ENCODE assay signal across 18 cellular contexts in genomic region chr6:43784049-43784855, GRCh38. TPM values are rescaled to one million over a fixed set of nuclear protein-coding genes. Genes with fewer than 3 reads are reported as not detected.
DNase-seq lines count a peak whose midpoint lies in the region; ATAC-seq, FAIRE-seq and TF ChIP-seq lines count a peak whose summit lies in the region.
"Had no signal": no experiment of that assay in that cellular context is flagged by ENCODE, and none has a peak within 500 bp of the region (broad histone marks: within the 10 kb centered on the region; RNA-seq: fewer than 3 reads in every experiment).

No MANE protein-coding gene starts in this region.

- H3K4me1 Mint-ChIP-seq in nephron progenitor cell, result peaks cover 11% of the 10 kb centered on the region
- no peaks in the 10 kb centered on the region for H3K4me1 Mint-ChIP-seq in activated T-cell treated with anti-CD3 and anti-CD28 coated beads, Interleukin-2, amount 50 U/mL, for 4 hours (ENCODE audit: low read depth)

- FAIRE-seq in K562 (lab: Jason Lieb, UNC), result no peak
- FAIRE-seq: A204.1 had no signal

- H3K4me1 ChIP-seq in cardiac muscle cell (ENCODE audit: low read depth), result no peaks in the 10 kb centered on the region
- peaks cover 0 to 18% of the 10 kb centered on the region in 2 experiments; a peak in 2 of 5 replicates for H3K4me1 ChIP-seq in K562 (replicated peaks in 1 of 2; ENCODE audit: control insufficient read depth in 2 of 2, insufficient read depth in 2 of 2, low read length in 2 of 2)
- H3K4me1 ChIP-seq in subcutaneous abdominal adipose tissue (ENCODE audit: control insufficient read depth in 5 of 5, insufficient read depth in 5 of 5, low read length in 5 of 5), result peaks cover 0 to 33% (median 10%) of the 10 kb centered on the region in 5 donors

- H3K4me3 ChIP-seq in cardiac muscle cell (no peak overlapping the region), K562 (no peak overlapping the region), subcutaneous abdominal adipose tissue (ENCODE audit: low read depth in 1 of 5, low read length in 5 of 5) (no peak overlapping the region)

- H3K4me3 Mint-ChIP-seq in nephron progenitor cell, result no peak overlapping the region
- no peak overlapping the region for H3K4me3 Mint-ChIP-seq in activated T-cell treated with anti-CD3 and anti-CD28 coated beads, Interleukin-2, amount 50 U/mL, for 4 hours
- H3K4me3 Mint-ChIP-seq: HFFc6 had no signal

- H3K36me3 Mint-ChIP-seq in nephron progenitor cell (ENCODE audit: low read depth), result peaks cover 64% of the 10 kb centered on the region
- H3K36me3 Mint-ChIP-seq in activated T-cell treated with anti-CD3 and anti-CD28 coated beads, Interleukin-2, amount 50 U/mL, for 4 hours (ENCODE audit: insufficient read depth), result peaks cover 21% of the 10 kb centered on the region

- TF ChIP-seq RAD21 in K562 (CRISPR knock-in tag; conservative IDR thresholded peaks at IDR 0.05 in 1 of 2, IDR thresholded peaks at IDR 0.05 in 1 of 2), result no peak

- H2AFZ ChIP-seq in K562 (ENCODE audit: low read depth, low read length), result no peak overlapping the region

- TF ChIP-seq EP300 in K562 (IDR thresholded peaks at IDR 0.05; ENCODE audit: low read length), result no peak

- TF ChIP-seq POLR2A in K562 (conservative IDR thresholded peaks at IDR 0.05), result no peak

- H3K4me2 ChIP-seq in K562 (ENCODE audit: insufficient read depth, low read length), result no peak overlapping the region

- H3K9ac ChIP-seq in K562 (ENCODE audit: insufficient read depth in 1 of 2, low read depth in 2 of 2, low read length in 2 of 2) (0 out of 4 replicates have a peak overlapping the region, but pooled peaks of 1 of the 2 experiments have one; percentile 23), subcutaneous abdominal adipose tissue (ENCODE audit: low read length in 5 of 5) (peak overlapping the region in 1 of 5 donors; percentile 13)

- H3K27me3 Mint-ChIP-seq in nephron progenitor cell (ENCODE audit: low read depth, poor library complexity), result peaks cover 7% of the 10 kb centered on the region
- H3K27me3 Mint-ChIP-seq in activated T-cell treated with anti-CD3 and anti-CD28 coated beads, Interleukin-2, amount 50 U/mL, for 4 hours (ENCODE audit: low read depth), result peaks cover under 1% of the 10 kb centered on the region

- no peaks in the 10 kb centered on the region for H3K9me3 Mint-ChIP-seq in nephron progenitor cell
- no peaks in the 10 kb centered on the region for H3K9me3 Mint-ChIP-seq in activated T-cell treated with anti-CD3 and anti-CD28 coated beads, Interleukin-2, amount 50 U/mL, for 4 hours
- H3K9me3 Mint-ChIP-seq: HFFc6 had no signal

- in situ Hi-C loops in K562 (cut with MboI), result no loop called here

- peaks cover 23% of the 10 kb centered on the region for H3K79me2 ChIP-seq in K562 (ENCODE audit: control insufficient read depth, insufficient read depth, low read length)

- BruUV-seq in K562 (replicated peaks; lab: Mats Ljungman, UMichigan), result no TSS peak

- intact Hi-C loops in Right ventricle myocardium superior (cut with DNase I) (no loop called here), K562 (cut with micrococcal nuclease) (no loop called here)

- no peaks in the 10 kb centered on the region for H3K27me3 ChIP-seq in cardiac muscle cell
- no peaks in the 10 kb centered on the region for H3K27me3 ChIP-seq in K562 (ENCODE audit: control insufficient read depth in 2 of 2, insufficient read depth in 2 of 2, low read length in 2 of 2)
- H3K27me3 ChIP-seq in subcutaneous abdominal adipose tissue (ENCODE audit: control insufficient read depth in 5 of 5, insufficient read depth in 4 of 5, low read length in 5 of 5), result no peaks in the 10 kb centered on the region

- POLR2A ChIA-PET in K562 (lab: Yijun Ruan, JAX), result interaction anchor here (0.7 to 4.1 kb wide), 12 partner anchors 10 to 278 kb away, joined by 3 to 59 read pairs (median 4); partner anchors contain the start of gene VEGFA

- peak overlapping the region; percentile 68 for H3K27ac Mint-ChIP-seq in nephron progenitor cell
- H3K27ac Mint-ChIP-seq: HFFc6 had no signal

- H3K9me3 ChIP-seq in cardiac muscle cell (ENCODE audit: low read depth) (no peaks in the 10 kb centered on the region), K562 (replicated peaks; ENCODE audit: control insufficient read depth, insufficient read depth, low read depth, low read length) (no peaks in the 10 kb centered on the region), subcutaneous abdominal adipose tissue (ENCODE audit: control insufficient read depth in 5 of 5, low read length in 5 of 5) (no peaks in the 10 kb centered on the region)

- H4K20me1 ChIP-seq in K562 (replicated peaks; ENCODE audit: control insufficient read depth, insufficient read depth, low read length), result peaks cover 68% of the 10 kb centered on the region

- DNase-seq in cardiac muscle cell (ENCODE audit: low read depth in 1 of 2, low spot score in 1 of 2) (no peak), Right ventricle myocardium superior (no peak), K562 (ENCODE audit: extremely low read depth in 1 of 4, low spot score in 3 of 4) (no peak), nephron progenitor cell (no peak), NCI-H524 treated with DMSO at 0.1 percent for 48 hours (lab: John Stamatoyannopoulos, UW) (no peak)
- DNase-seq in activated T-cell treated with anti-CD3 and anti-CD28 coated beads, Interleukin-2, amount 50 U/mL, for 4 hours, result no peak
- DNase-seq: DMS153; EL; HFFc6; Kasumi-1; NCI-H1417; NCI-H187 treated with DMSO at 0.1 percent for 48 hours; NCI-H446; NK-92 treated with Interleukin-12 subunit alpha and Interleukin-12 subunit beta, amount 100 ng/mL, for 24 hours had no signal

- 90% methylated on average over 26 of the region's 26 CpGs for WGBS in K562 (ENCODE audit: insufficient coverage, low coverage, missing lambda C conversion rate)

- TF ChIP-seq CTCF in cardiac muscle cell (IDR thresholded peaks at IDR 0.05; ENCODE audit: low read depth, low read length) (no peak), K562 (IDR thresholded peaks at IDR 0.05 in 2 of 3, conservative IDR thresholded peaks at IDR 0.05 in 1 of 3; ENCODE audit: insufficient read depth in 2 of 3, low read depth in 1 of 3, low read length in 3 of 3) (no peak), nephron progenitor cell (IDR thresholded peaks at IDR 0.05) (no peak)

- H3K9me1 ChIP-seq in K562 (ENCODE audit: control insufficient read depth, insufficient read depth, low read length), result peaks cover 21% of the 10 kb centered on the region

- ATAC-seq in Right ventricle myocardium superior (ENCODE audit: poor library complexity) (no peak), K562 (no peak), esophagus mucosa (no peak)
- ATAC-seq in activated T-cell treated with anti-CD3 and anti-CD28 coated beads, Interleukin-2, amount 50 U/mL, for 4 hours, result no peak

- H3K36me3 ChIP-seq in cardiac muscle cell, result peaks cover 68% of the 10 kb centered on the region
- peaks cover 68% of the 10 kb centered on the region for H3K36me3 ChIP-seq in K562 (ENCODE audit: control insufficient read depth, insufficient read depth, low read length)
- H3K36me3 ChIP-seq in subcutaneous abdominal adipose tissue (ENCODE audit: control insufficient read depth in 5 of 5, insufficient read depth in 5 of 5, low read length in 5 of 5), result peaks cover 0 to 74% (median 62%) of the 10 kb centered on the region in 5 donors

- CTCF ChIA-PET in K562 (lab: Yijun Ruan, JAX; ENCODE audit: low intra/inter-chr PET ratio), result no interaction called here

- peak overlapping the region; percentile 76 for H3K27ac ChIP-seq in cardiac muscle cell
- no peak overlapping the region for H3K27ac ChIP-seq in K562 (ENCODE audit: extremely low read depth, low read depth, low read length)
- peak overlapping the region; percentile 10 for H3K27ac ChIP-seq in subcutaneous abdominal adipose tissue (ENCODE audit: low read depth, low read length)
- H3K27ac ChIP-seq: C4-2B had no signal

TF ChIP-seq in K562, 482 proteins besides CTCF, POLR2A, EP300 and RAD21 (continues in another document):
- TF ChIP-seq ZNF507 (tag; conservative IDR thresholded peaks at IDR 0.05) (no peak), WHSC1 (IDR thresholded peaks at IDR 0.05; ENCODE audit: low read length) (peak; percentile 11), POLR2AphosphoS2 (IDR thresholded peaks at IDR 0.05; ENCODE audit: low read length) (peak; percentile 81; the same call in 1 of the 2 replicates), NONO (IDR thresholded peaks at IDR 0.05; ENCODE audit: low read depth in 2 of 2, low read length in 1 of 2) (peak in 1 of 2 experiments; percentile 11; a peak in 1 of 4 replicates), SAP30 (IDR thresholded peaks at IDR 0.05; ENCODE audit: borderline replicate concordance, insufficient read depth, low read depth, low read length, poor library complexity, severe bottlenecking) (peak; percentile 44), POLR2G (IDR thresholded peaks at IDR 0.05; ENCODE audit: low read depth, low read length) (peak; percentile 78), NRF1 (conservative IDR thresholded peaks at IDR 0.05 in 1 of 2, IDR thresholded peaks at IDR 0.05 in 1 of 2) (0 out of 4 replicates have a peak, but pooled peaks of 1 of the 2 experiments have one; percentile 14), ZNF224 (CRISPR knock-in tag; IDR thresholded peaks at IDR 0.05) (no peak), POLR2AphosphoS5 (IDR thresholded peaks at IDR 0.05; ENCODE audit: control insufficient read depth, insufficient read depth, low read depth, low read length) (0 out of 2 replicates have a peak, but pooled peaks have one; percentile 17)

RNA-seq across cellular contexts. Expression of gene VEGFA, which starts 14.2 kb away (rescaled TPM):
- total RNA-seq in cardiac muscle cell (409 and 626 TPM in 2 replicates), Right ventricle myocardium superior (230 TPM), K562 (2014; rRNA removed) (124 and 144 TPM in 2 replicates), K562 (2014; rRNA removed; fragmentation: Illumina TruSeq; extraction: Trizol) (66.5 and 70.7 TPM in 2 replicates), K562 (2015; rRNA removed; fragmentation: Illumina TruSeq; extraction: Trizol) (25.8 and 27.0 TPM in 2 replicates), K562 (2021) (131 and 159 TPM in 2 replicates), esophagus mucosa (129 TPM)
- polyA plus RNA-seq in cardiac muscle cell (199 and 228 TPM in 2 replicates), K562 (2011; rRNA removed) (271 and 467 TPM in 2 replicates), K562 (2014; fragmentation: Illumina TruSeq; extraction: Trizol) (134 and 172 TPM in 2 replicates), K562 (2014; fragmentation: Nextera tagmentation; extraction: Ambion mirVana) (10 to 100 TPM; 14.0 to 16.0 TPM), K562 (2014; rRNA removed) (179 and 182 TPM in 2 replicates)
- 511 and 945 TPM in 2 replicates for total RNA-seq in K562 (2011; cell fraction: chromatin; rRNA removed; ENCODE audit: low replicate concordance)
- total RNA-seq in K562 (2011; cell fraction: nucleolus; rRNA removed), result 536 and 553 TPM in 2 replicates
- 559 and 592 TPM in 2 replicates for total RNA-seq in K562 (2011; cell fraction: nucleoplasm; rRNA removed)
- 222 and 346 TPM in 2 replicates for polyA plus RNA-seq in K562 (2011; cell fraction: cytosol; rRNA removed)
- polyA plus RNA-seq in K562 (2011; cell fraction: nucleus; rRNA removed), result 1,880 and 1,961 TPM in 2 replicates
- polyA plus RNA-seq in K562 (2012), result 112 and 555 TPM in 2 replicates
- polyA minus RNA-seq in K562 (2011; rRNA and poly(A)+ RNA removed), result 359 and 374 TPM in 2 replicates
- 79.8 and 123 TPM in 2 replicates for polyA minus RNA-seq in K562 (2011; cell fraction: cytosol; rRNA and poly(A)+ RNA removed)
- 310 and 397 TPM in 2 replicates for polyA minus RNA-seq in K562 (2011; cell fraction: nucleus; rRNA and poly(A)+ RNA removed)
- total RNA-seq in activated T-cell treated with anti-CD3 and anti-CD28 coated beads, Interleukin-2, amount 50 U/mL, for 4 hours, result 10 to 100 TPM; 28.9 to 44.6 (median 31.8) TPM
